In the genomic region with DNA sequence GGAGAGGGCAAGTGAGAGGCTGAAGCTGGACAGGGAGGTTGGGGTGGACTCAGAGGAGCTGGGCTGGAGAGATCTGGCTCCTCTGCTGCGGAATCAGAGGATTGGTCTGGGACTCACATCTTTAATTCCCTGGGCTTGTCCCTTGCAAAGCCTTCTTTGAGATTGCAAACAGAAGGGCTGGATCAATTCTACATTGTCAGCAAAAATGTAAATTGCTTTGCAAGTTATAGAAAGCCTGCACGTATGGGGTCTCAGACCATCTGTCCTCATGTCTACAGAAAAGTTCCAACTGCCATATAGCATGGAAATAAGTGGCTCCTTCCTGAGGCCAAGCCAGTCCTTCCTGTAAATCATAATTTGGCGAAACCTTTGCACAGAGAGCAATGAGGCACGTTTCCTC, we compare ENCODE assay signal across 36 cellular contexts.
DNase-seq lines count a peak whose midpoint lies in the region; ATAC-seq, FAIRE-seq and TF ChIP-seq lines count a peak whose summit lies in the region.
"Had no signal": no experiment of that assay in that cellular context is flagged by ENCODE, and none has a peak within 500 bp of the region (broad histone marks: within the 10 kb centered on the region; RNA-seq: fewer than 3 reads in every experiment).

No MANE protein-coding gene starts in this region.

- H3K27ac ChIP-seq in HepG2 (ENCODE audit: extremely low read length, insufficient read depth, low read length) (no peak overlapping the region), right lobe of liver (no peak overlapping the region), A549 (no peak overlapping the region), IMR-90 (ENCODE audit: insufficient read depth, low read length) (no peak overlapping the region), K562 (ENCODE audit: extremely low read depth, low read depth, low read length) (no peak overlapping the region), dorsolateral prefrontal cortex (no peak overlapping the region)
- H3K27ac ChIP-seq: 22Rv1; BLaER1; BLaER1 treated with 17β-estradiol and CSF1 and Interleukin-3, amounts not matched to agents 10 nM and 100 nM; C4-2B had no signal

- no peak overlapping the region for H4K91ac ChIP-seq in IMR-90 (ENCODE audit: insufficient read depth, low read depth, low read length)

- H2AFZ ChIP-seq in HepG2 (ENCODE audit: low read length) (no peak overlapping the region), IMR-90 (replicated peaks; ENCODE audit: low read length, poor library complexity) (no peak overlapping the region), K562 (ENCODE audit: low read depth, low read length) (no peak overlapping the region)

- H3K36me3 ChIP-seq in HepG2 (replicated peaks in 1 of 2; ENCODE audit: control insufficient read depth in 1 of 2, insufficient read depth in 2 of 2, low read length in 2 of 2), result no peaks in the 10 kb centered on the region
- H3K36me3 ChIP-seq in right lobe of liver, result no peaks in the 10 kb centered on the region
- no peaks in the 10 kb centered on the region for H3K36me3 ChIP-seq in IMR-90 (ENCODE audit: control insufficient read depth, insufficient read depth, low read length)
- H3K36me3 ChIP-seq in K562 (ENCODE audit: control insufficient read depth, insufficient read depth, low read length), result no peaks in the 10 kb centered on the region
- H3K36me3 ChIP-seq: BE2C; BLaER1; BLaER1 treated with 17β-estradiol and CSF1 and Interleukin-3, amounts not matched to agents 10 nM and 100 nM had no signal

- no peak for FAIRE-seq in HepG2 (lab: Jason Lieb, UNC)
- FAIRE-seq in A549 (lab: Jason Lieb, UNC), result no peak
- no peak for FAIRE-seq in K562 (lab: Jason Lieb, UNC)
- FAIRE-seq: A204.1, D721Med had no signal

- no peak overlapping the region for H3K18ac ChIP-seq in IMR-90 (ENCODE audit: low read depth, low read length)

- H4K20me1 ChIP-seq in HepG2 (ENCODE audit: insufficient read depth, low read length) (no peaks in the 10 kb centered on the region), IMR-90 (ENCODE audit: insufficient read depth, low read length) (no peaks in the 10 kb centered on the region), K562 (replicated peaks; ENCODE audit: control insufficient read depth, insufficient read depth, low read length) (no peaks in the 10 kb centered on the region)
- H4K20me1 ChIP-seq: BLaER1; BLaER1 treated with 17β-estradiol and CSF1 and Interleukin-3, amounts not matched to agents 10 nM and 100 nM had no signal

- H2BK15ac ChIP-seq in IMR-90 (ENCODE audit: low read depth, low read length), result no peak overlapping the region

- DNase-seq in HepG2 (ENCODE audit: low spot score) (no peak), right lobe of liver (no peak), A549 (ENCODE audit: low read depth in 1 of 2, low spot score in 1 of 2) (no peak), IMR-90 (no peak), K562 (ENCODE audit: extremely low read depth in 1 of 4, low spot score in 3 of 4) (no peak), dorsolateral prefrontal cortex (no peak)
- DNase-seq in activated CD8-positive, alpha-beta memory T cell treated with anti-CD3 and anti-CD28 coated beads, Interleukin-2, amount 10 ng/mL, durations not matched to agents 7 days and 5 days, result no peak
- DNase-seq: 8988T; ACHN; AML-193; BE2C; C1 segment of cervical spinal cord; Caco-2; Calu3; CD4-positive, alpha-beta memory T cell; CD4-positive, alpha-beta T cell; CD4-positive, CD25-positive, alpha-beta regulatory T cell; CD8-positive, alpha-beta memory T cell; CD8-positive, alpha-beta T cell; COR-L47; DMS 273 treated with DMSO at 0.1 percent for 48 hours; DMS153; DMS53; DMS79; DMS79 treated with DMSO at 0.1 percent for 48 hours; DND-41; EL had no signal

- H3K4me1 ChIP-seq in HepG2 (ENCODE audit: insufficient read depth, low read length) (no peaks in the 10 kb centered on the region), right lobe of liver (no peaks in the 10 kb centered on the region), A549 (no peaks in the 10 kb centered on the region), IMR-90 (ENCODE audit: control insufficient read depth, insufficient read depth, low read length) (no peaks in the 10 kb centered on the region), K562 (replicated peaks in 1 of 2; ENCODE audit: control insufficient read depth in 2 of 2, insufficient read depth in 2 of 2, low read length in 2 of 2) (no peaks in the 10 kb centered on the region)
- H3K4me1 ChIP-seq: BE2C; BLaER1; BLaER1 treated with 17β-estradiol and CSF1 and Interleukin-3, amounts not matched to agents 10 nM and 100 nM; Caco-2 had no signal

- H3K4ac ChIP-seq in IMR-90 (ENCODE audit: low read depth, low read length), result no peak overlapping the region

- CTCF ChIA-PET in HepG2 (lab: Yijun Ruan, JAX; ENCODE audit: low intra/inter-chr PET ratio, low total read pairs), result no interaction called here
- CTCF ChIA-PET in A549 (lab: Yijun Ruan, JAX), result no interaction called here
- CTCF ChIA-PET in IMR-90 (lab: Yijun Ruan, JAX), result no interaction called here
- CTCF ChIA-PET in K562 (lab: Yijun Ruan, JAX; ENCODE audit: low intra/inter-chr PET ratio), result no interaction called here
- CTCF ChIA-PET in activated CD8-positive, alpha-beta memory T cell treated with anti-CD3 and anti-CD28 coated beads, Interleukin-2, amount 10 ng/mL, durations not matched to agents 7 days and 5 days (lab: Charles Lee), result no interaction called here

- H4K8ac ChIP-seq in IMR-90 (ENCODE audit: low read depth in 2 of 2, low read length in 2 of 2), result no peak overlapping the region

- no peak overlapping the region for H3K4me3 Mint-ChIP-seq in activated CD8-positive, alpha-beta memory T cell treated with anti-CD3 and anti-CD28 coated beads, Interleukin-2, amount 10 ng/mL, durations not matched to agents 7 days and 5 days
- H3K4me3 Mint-ChIP-seq: B cell; CD14-positive monocyte; CD4-positive, alpha-beta memory T cell; CD4-positive, alpha-beta T cell; CD4-positive, CD25-positive, alpha-beta regulatory T cell; CD8-positive, alpha-beta memory T cell; CD8-positive, alpha-beta T cell had no signal

- H3K79me2 ChIP-seq in HepG2 (ENCODE audit: insufficient read depth, low read length), result no peaks in the 10 kb centered on the region
- no peaks in the 10 kb centered on the region for H3K79me2 ChIP-seq in K562 (ENCODE audit: control insufficient read depth, insufficient read depth, low read length)

- H3K9me3 Mint-ChIP-seq in activated CD8-positive, alpha-beta memory T cell treated with anti-CD3 and anti-CD28 coated beads, Interleukin-2, amount 10 ng/mL, durations not matched to agents 7 days and 5 days (ENCODE audit: low read depth), result peaks cover 3% of the 10 kb centered on the region
- H3K9me3 Mint-ChIP-seq: CD8-positive, alpha-beta T cell had no signal

- no peak overlapping the region for H4K5ac ChIP-seq in IMR-90 (ENCODE audit: low read depth, low read length)

- H2BK20ac ChIP-seq in IMR-90 (ENCODE audit: low read depth, low read length), result no peak overlapping the region

- no peaks in the 10 kb centered on the region for H3K27me3 Mint-ChIP-seq in activated CD8-positive, alpha-beta memory T cell treated with anti-CD3 and anti-CD28 coated beads, Interleukin-2, amount 10 ng/mL, durations not matched to agents 7 days and 5 days
- H3K27me3 Mint-ChIP-seq: B cell; CD4-positive, alpha-beta memory T cell; CD4-positive, alpha-beta T cell; CD4-positive, CD25-positive, alpha-beta regulatory T cell had no signal

- H2AK5ac ChIP-seq in IMR-90 (ENCODE audit: low read depth, low read length), result no peak overlapping the region

- dilution Hi-C loops in IMR-90 (cut with HindIII; ENCODE audit: low sequenced_read_pairs, unreplicated experiment), result no loop called here

- no peak overlapping the region for H2BK120ac ChIP-seq in IMR-90 (ENCODE audit: low read depth, low read length)

- H3K4me1 Mint-ChIP-seq in activated CD8-positive, alpha-beta memory T cell treated with anti-CD3 and anti-CD28 coated beads, Interleukin-2, amount 10 ng/mL, durations not matched to agents 7 days and 5 days, result no peaks in the 10 kb centered on the region
- H3K4me1 Mint-ChIP-seq: B cell; CD14-positive monocyte; CD4-positive, alpha-beta memory T cell; CD4-positive, CD25-positive, alpha-beta regulatory T cell; CD8-positive, alpha-beta memory T cell had no signal

- TF ChIP-seq POLR2A in HepG2 (IDR thresholded peaks at IDR 0.05; ENCODE audit: insufficient read depth in 1 of 2, low read depth in 2 of 2, low read length in 2 of 2) (no peak), right lobe of liver (IDR thresholded peaks at IDR 0.05) (no peak), A549 (IDR thresholded peaks at IDR 0.05; ENCODE audit: low read length) (no peak), IMR-90 (IDR thresholded peaks at IDR 0.05; ENCODE audit: low read depth, low read length) (no peak), K562 (conservative IDR thresholded peaks at IDR 0.05) (no peak)

- no peak for TF ChIP-seq EP300 in HepG2 (IDR thresholded peaks at IDR 0.05; ENCODE audit: low read depth in 2 of 2, low read length in 2 of 2)
- TF ChIP-seq EP300 in HepG2 (CRISPR knock-in tag; IDR thresholded peaks at IDR 0.05; ENCODE audit: borderline replicate concordance), result no peak
- TF ChIP-seq EP300 in A549 (IDR thresholded peaks at IDR 0.05), result no peak
- no peak for TF ChIP-seq EP300 in K562 (IDR thresholded peaks at IDR 0.05; ENCODE audit: low read length)

- ATAC-seq in HepG2 (no peak), right lobe of liver (no peak), A549 (no peak), IMR-90 (ENCODE audit: low read depth) (no peak), K562 (no peak), GM18909 (IDR thresholded peaks at IDR 0.05; ENCODE audit: poor library complexity, unreplicated experiment) (no peak)
- no peak for ATAC-seq in activated CD8-positive, alpha-beta memory T cell treated with anti-CD3 and anti-CD28 coated beads, Interleukin-2, amount 10 ng/mL, durations not matched to agents 7 days and 5 days
- ATAC-seq: CD8-positive, alpha-beta T cell had no signal

- H3K9me3 ChIP-seq in HepG2 (ENCODE audit: low read length) (peaks cover 44% of the 10 kb centered on the region), right lobe of liver (no peaks in the 10 kb centered on the region), A549 (no peaks in the 10 kb centered on the region), IMR-90 (ENCODE audit: control insufficient read depth, insufficient read depth, low read length) (peaks cover 9% of the 10 kb centered on the region), K562 (replicated peaks; ENCODE audit: control insufficient read depth, insufficient read depth, low read depth, low read length) (no peaks in the 10 kb centered on the region)
- H3K9me3 ChIP-seq: BE2C, BLaER1, Caco-2 had no signal

- no peak overlapping the region for H3K14ac ChIP-seq in IMR-90 (replicated peaks; ENCODE audit: low read depth, low read length)

- no peak overlapping the region for H3K27ac Mint-ChIP-seq in activated CD8-positive, alpha-beta memory T cell treated with anti-CD3 and anti-CD28 coated beads, Interleukin-2, amount 10 ng/mL, durations not matched to agents 7 days and 5 days
- H3K27ac Mint-ChIP-seq: B cell; CD14-positive monocyte; CD4-positive, alpha-beta memory T cell; CD4-positive, alpha-beta T cell; CD4-positive, CD25-positive, alpha-beta regulatory T cell; CD8-positive, alpha-beta memory T cell; CD8-positive, alpha-beta T cell had no signal

- no peaks in the 10 kb centered on the region for H3K36me3 Mint-ChIP-seq in activated CD8-positive, alpha-beta memory T cell treated with anti-CD3 and anti-CD28 coated beads, Interleukin-2, amount 10 ng/mL, durations not matched to agents 7 days and 5 days
- H3K36me3 Mint-ChIP-seq: CD14-positive monocyte; CD4-positive, alpha-beta memory T cell; CD4-positive, CD25-positive, alpha-beta regulatory T cell; CD8-positive, alpha-beta memory T cell; CD8-positive, alpha-beta T cell had no signal

- H2AK9ac ChIP-seq in IMR-90 (replicated peaks; ENCODE audit: low read depth, low read length, poor library complexity), result no peak overlapping the region

- H3K79me1 ChIP-seq in IMR-90 (ENCODE audit: low read depth in 1 of 2, low read length in 2 of 2), result no peaks in the 10 kb centered on the region

- H3K9me1 ChIP-seq in IMR-90 (ENCODE audit: insufficient read depth, low read length) (no peaks in the 10 kb centered on the region), K562 (ENCODE audit: control insufficient read depth, insufficient read depth, low read length) (no peaks in the 10 kb centered on the region)

- POLR2A ChIA-PET in HepG2 (lab: Yijun Ruan, JAX) (no interaction called here), A549 (lab: Yijun Ruan, JAX) (no interaction called here), IMR-90 (lab: Charles Lee; ENCODE audit: unreplicated experiment) (no interaction called here), K562 (lab: Yijun Ruan, JAX) (no interaction called here)

- H3K9ac ChIP-seq in HepG2 (ENCODE audit: insufficient read depth, low read depth, low read length), result no peak overlapping the region
- H3K9ac ChIP-seq in IMR-90 (ENCODE audit: low read depth, low read length), result no peak overlapping the region
- no peak overlapping the region for H3K9ac ChIP-seq in K562 (ENCODE audit: insufficient read depth in 1 of 2, low read depth in 2 of 2, low read length in 2 of 2)
- H3K9ac ChIP-seq: BLaER1; BLaER1 treated with 17β-estradiol and CSF1 and Interleukin-3, amounts not matched to agents 10 nM and 100 nM had no signal

- intact Hi-C loops in HepG2 (cut with micrococcal nuclease; ENCODE audit: unreplicated experiment) (no loop called here), right lobe of liver (cut with DNase I) (no loop called here), IMR-90 (cut with micrococcal nuclease) (no loop called here), K562 (cut with micrococcal nuclease) (loop anchor here (10.0 kb wide), 1 partner anchor 851 kb away; no protein-coding TSS in a partner anchor), dorsolateral prefrontal cortex (cut with DNase I) (no loop called here)

- H3K23ac ChIP-seq in IMR-90 (ENCODE audit: low read depth, low read length), result no peak overlapping the region

- in situ Hi-C loops in HepG2 (cut with HindIII; ENCODE audit: extremely low pct_ligation_motif_present, low pct_unique_long_range_greater_than_20kb), result no loop called here
- in situ Hi-C loops in IMR-90 (cut with MboI; ENCODE audit: low sequenced_read_pairs), result no loop called here
- in situ Hi-C loops in K562 (cut with MboI), result no loop called here

- BruUV-seq in HepG2 (replicated peaks; lab: Mats Ljungman, UMichigan), result no TSS peak
- no TSS peak for BruUV-seq in IMR-90 (replicated peaks; lab: Mats Ljungman, UMichigan)
- BruUV-seq in K562 (replicated peaks; lab: Mats Ljungman, UMichigan), result no TSS peak

- no peak overlapping the region for H2BK5ac ChIP-seq in IMR-90 (ENCODE audit: low read depth, low read length, poor library complexity, severe bottlenecking)

- H3K4me3 ChIP-seq in HepG2 (replicated peaks in 1 of 3; ENCODE audit: insufficient read depth in 1 of 3, low read depth in 2 of 3, low read length in 3 of 3) (no peak overlapping the region), right lobe of liver (no peak overlapping the region), A549 (no peak overlapping the region), IMR-90 (ENCODE audit: insufficient read depth, low read depth, low read length) (no peak overlapping the region), K562 (no peak overlapping the region), dorsolateral prefrontal cortex (no peak overlapping the region)
- H3K4me3 ChIP-seq: BLaER1; BLaER1 treated with 17β-estradiol and CSF1 and Interleukin-3, amounts not matched to agents 10 nM and 100 nM had no signal

- H3K4me2 ChIP-seq in HepG2 (ENCODE audit: low read depth, low read length) (no peak overlapping the region), A549 (no peak overlapping the region), IMR-90 (ENCODE audit: low read depth, low read length) (no peak overlapping the region), K562 (ENCODE audit: insufficient read depth, low read length) (no peak overlapping the region)
- H3K4me2 ChIP-seq: BLaER1; BLaER1 treated with 17β-estradiol and CSF1 and Interleukin-3, amounts not matched to agents 10 nM and 100 nM had no signal

- WGBS in HepG2 (ENCODE audit: low lambda C conversion rate), result 0% methylated on average over 2 of the region's 4 CpGs
- WGBS in right lobe of liver (ENCODE audit: insufficient coverage, low coverage, low lambda C conversion rate, missing lambda C conversion rate), result 48% methylated on average over 3 of the region's 4 CpGs
- WGBS in A549 (ENCODE audit: missing lambda C conversion rate), result 2% methylated on average over 4 of the region's 4 CpGs
- WGBS in IMR-90 (ENCODE audit: extremely low coverage in 2 of 2, insufficient read length in 1 of 2), 2 experiments, result 40% methylated on average over 1 of the region's 4 CpGs; no CpG with 5 or more reads in 1 of the 2 experiments
- 0% methylated on average over 4 of the region's 4 CpGs for WGBS in K562 (ENCODE audit: insufficient coverage, low coverage, missing lambda C conversion rate)

- TF ChIP-seq CTCF in HepG2 (CRISPR knock-in tag; IDR thresholded peaks at IDR 0.05) (no peak), right lobe of liver (IDR thresholded peaks at IDR 0.05) (no peak), A549 (IDR thresholded peaks at IDR 0.05) (no peak), IMR-90 (conservative IDR thresholded peaks at IDR 0.05; ENCODE audit: low read depth, low read length) (no peak), K562 (IDR thresholded peaks at IDR 0.05 in 2 of 3, conservative IDR thresholded peaks at IDR 0.05 in 1 of 3; ENCODE audit: insufficient read depth in 2 of 3, low read depth in 1 of 3, low read length in 3 of 3) (no peak), dorsolateral prefrontal cortex (IDR thresholded peaks at IDR 0.05 in 54 of 56, conservative IDR thresholded peaks at IDR 0.05 in 2 of 56; ENCODE audit: low read depth in 1 of 56, partially characterized antibody in 56 of 56) (no peak)

- TF ChIP-seq RAD21 in HepG2 (CRISPR knock-in tag; IDR thresholded peaks at IDR 0.05) (no peak), A549 (conservative IDR thresholded peaks at IDR 0.05 in 1 of 2, IDR thresholded peaks at IDR 0.05 in 1 of 2) (no peak), IMR-90 (IDR thresholded peaks at IDR 0.05; ENCODE audit: low read length) (no peak), K562 (CRISPR knock-in tag; conservative IDR thresholded peaks at IDR 0.05 in 1 of 2, IDR thresholded peaks at IDR 0.05 in 1 of 2) (no peak)

- H3K27me3 ChIP-seq in HepG2 (ENCODE audit: control insufficient read depth in 1 of 2, insufficient read depth in 2 of 2, low read length in 2 of 2), result no peaks in the 10 kb centered on the region
- no peaks in the 10 kb centered on the region for H3K27me3 ChIP-seq in right lobe of liver
- no peaks in the 10 kb centered on the region for H3K27me3 ChIP-seq in IMR-90 (ENCODE audit: control insufficient read depth, insufficient read depth, low read length)
- no peaks in the 10 kb centered on the region for H3K27me3 ChIP-seq in K562 (ENCODE audit: control insufficient read depth in 2 of 2, insufficient read depth in 2 of 2, low read length in 2 of 2)
- peaks cover 0 to 20% (median 0%) of the 10 kb centered on the region in 45 donors for H3K27me3 ChIP-seq in dorsolateral prefrontal cortex
- H3K27me3 ChIP-seq: BE2C had no signal

- no peak overlapping the region for H3K56ac ChIP-seq in IMR-90 (ENCODE audit: extremely low read depth, insufficient read depth, low read length)
